In the genomic region with DNA sequence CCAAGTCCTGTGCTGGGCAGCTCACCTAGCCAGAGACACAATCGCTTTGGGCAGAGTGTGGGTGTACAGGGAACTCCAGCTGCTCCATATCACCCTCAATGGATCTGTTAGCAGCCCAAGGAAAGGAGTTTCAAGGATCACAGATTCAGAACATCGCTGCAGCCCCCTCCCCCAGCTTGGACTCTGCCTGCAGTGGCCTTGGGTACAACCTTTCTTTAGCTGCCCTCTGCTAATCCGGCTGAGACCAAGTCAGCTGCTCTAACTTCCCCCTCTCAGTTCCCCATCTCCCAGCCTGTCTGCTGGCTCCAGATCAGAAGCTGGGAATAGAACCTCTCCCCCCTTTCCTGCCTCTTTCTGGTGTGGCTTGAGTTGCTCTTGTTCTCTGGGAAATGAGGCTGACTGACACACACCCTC, we compare ENCODE assay signal across 10 cellular contexts. TPM values are rescaled to one million over a fixed set of nuclear protein-coding genes. Genes with fewer than 3 reads are reported as not detected.
DNase-seq lines count a peak whose midpoint lies in the region; ATAC-seq and TF ChIP-seq lines count a peak whose summit lies in the region.
"Had no signal": no experiment of that assay in that cellular context is flagged by ENCODE, and none has a peak within 500 bp of the region (broad histone marks: within the 10 kb centered on the region; RNA-seq: fewer than 3 reads in every experiment).

No MANE protein-coding gene starts in this region.

- H3K27ac ChIP-seq in gastrocnemius medialis: peak overlapping the region; percentile 77 to 88 (median 86)

- no peak overlapping the region for H3K27ac Mint-ChIP-seq in HFFc6
- no peak overlapping the region for H3K27ac Mint-ChIP-seq in activated CD4-positive, alpha-beta memory T cell treated with anti-CD3 and anti-CD28 coated beads for 36 hours

- peaks cover 0 to 10% of the 10 kb centered on the region in 2 donors for H3K36me3 ChIP-seq in gastrocnemius medialis

- DNase-seq in HFFc6: no peak
- DNase-seq in activated CD4-positive, alpha-beta memory T cell treated with anti-CD3 and anti-CD28 coated beads for 36 hours: no peak
- peak; percentile 18 to 25 for DNase-seq in hippocampal formation (lab: John Stamatoyannopoulos, UW)
- DNase-seq in gastrocnemius medialis: no peak
- DNase-seq in germinal center (ENCODE audit: low spot score): no peak
- DNase-seq in DMS 273 treated with DMSO at 0.1 percent for 48 hours (lab: John Stamatoyannopoulos, UW): no peak
- DNase-seq in GDM1 (lab: John Stamatoyannopoulos, UW): no peak

- CTCF ChIA-PET in activated CD4-positive, alpha-beta memory T cell treated with anti-CD3 and anti-CD28 coated beads for 36 hours (lab: Charles Lee): interaction anchor here (1.3 kb wide), 1 partner anchor 23 kb away, joined by 5 read pairs; no protein-coding TSS in a partner anchor

- no peaks in the 10 kb centered on the region for H3K9me3 Mint-ChIP-seq in HFFc6
- H3K9me3 Mint-ChIP-seq in activated CD4-positive, alpha-beta memory T cell treated with anti-CD3 and anti-CD28 coated beads for 36 hours: no peaks in the 10 kb centered on the region

- no peak for TF ChIP-seq POLR2A in gastrocnemius medialis (IDR thresholded peaks at IDR 0.05)

- H3K4me3 Mint-ChIP-seq in HFFc6: peak overlapping the region; percentile 79
- peak overlapping the region; percentile 70 for H3K4me3 Mint-ChIP-seq in activated CD4-positive, alpha-beta memory T cell treated with anti-CD3 and anti-CD28 coated beads for 36 hours

- peaks cover 8% of the 10 kb centered on the region in 2 donors for H3K4me1 ChIP-seq in gastrocnemius medialis

- intact Hi-C loops in activated CD4-positive, alpha-beta memory T cell treated with anti-CD3 and anti-CD28 coated beads for 36 hours (cut with micrococcal nuclease): loop anchor here (2.0 kb wide), 1 partner anchor 27 kb away; no protein-coding TSS in a partner anchor
- intact Hi-C loops in gastrocnemius medialis (cut with DNase I; ENCODE audit: low total_unique reads): loop anchor here (2.0 to 10.0 kb wide), 3 partner anchors 21 to 685 kb away; a partner anchor contains a TSS

- peak overlapping the region; percentile 63 to 84 (median 78) for H3K4me3 ChIP-seq in gastrocnemius medialis

- in situ Hi-C loops in gastrocnemius medialis (cut with MboI; ENCODE audit: low sequenced_read_pairs in 4 of 4): loop anchor here in 1 of 4 donors (10.0 kb wide), 1 partner anchor 65 kb away; a partner anchor contains a TSS

- peaks cover 20% of the 10 kb centered on the region for H3K4me1 Mint-ChIP-seq in HFFc6 (ENCODE audit: low read depth)
- H3K4me1 Mint-ChIP-seq in activated CD4-positive, alpha-beta memory T cell treated with anti-CD3 and anti-CD28 coated beads for 36 hours (ENCODE audit: low read depth): peaks cover 15% of the 10 kb centered on the region

- peaks cover 24% of the 10 kb centered on the region for H3K27me3 Mint-ChIP-seq in HFFc6 (ENCODE audit: insufficient read depth)
- H3K27me3 Mint-ChIP-seq in activated CD4-positive, alpha-beta memory T cell treated with anti-CD3 and anti-CD28 coated beads for 36 hours: no peaks in the 10 kb centered on the region

- H3K27me3 ChIP-seq in gastrocnemius medialis: no peaks in the 10 kb centered on the region

- no peak for TF ChIP-seq CTCF in HFFc6 (IDR thresholded peaks at IDR 0.05)
- no peak for TF ChIP-seq CTCF in gastrocnemius medialis (IDR thresholded peaks at IDR 0.05 in 4 of 5, conservative IDR thresholded peaks at IDR 0.05 in 1 of 5)

- H3K9me3 ChIP-seq in gastrocnemius medialis: no peaks in the 10 kb centered on the region

- H3K36me3 Mint-ChIP-seq in HFFc6 (ENCODE audit: low read depth): no peaks in the 10 kb centered on the region
- no peaks in the 10 kb centered on the region for H3K36me3 Mint-ChIP-seq in activated CD4-positive, alpha-beta memory T cell treated with anti-CD3 and anti-CD28 coated beads for 36 hours

- POLR2A ChIA-PET in activated CD4-positive, alpha-beta memory T cell treated with anti-CD3 and anti-CD28 coated beads for 36 hours (lab: Charles Lee): no interaction called here

- ATAC-seq in gastrocnemius medialis: no peak
- ATAC-seq in activated CD4-positive, CD25-positive, alpha-beta regulatory T cell treated with anti-CD3 and anti-CD28 coated beads, Interleukin-2, amount 50 U/mL, for 24 hours: no peak
- ATAC-seq: GM12878 had no signal

RNA-seq across cellular contexts. Expression of a gene that starts 1.3 kb away (rescaled TPM):
- under 1 TPM; 0.23 to 0.61 (median 0.41) TPM for total RNA-seq in HFFc6 (2021; fragmentation: NEBNext Ultra II Directional; extraction: Animal tissue kit (Norgen Biotek cat#: 25700))
- total RNA-seq in activated CD4-positive, alpha-beta memory T cell treated with anti-CD3 and anti-CD28 coated beads for 36 hours: under 1 TPM; 0.50 to 0.65 TPM
- total RNA-seq in gastrocnemius medialis: 1 to 10 TPM; 1.7 to 3.6 (median 2.8) TPM

RNA-seq across cellular contexts. Expression of a gene that starts 26.1 kb away (rescaled TPM):
- total RNA-seq in HFFc6 (2021; fragmentation: NEBNext Ultra II Directional; extraction: Animal tissue kit (Norgen Biotek cat#: 25700)): not detected
- total RNA-seq in activated CD4-positive, alpha-beta memory T cell treated with anti-CD3 and anti-CD28 coated beads for 36 hours: under 1 TPM; 0.85 to 1.00 TPM
- not detected for total RNA-seq in gastrocnemius medialis
- total RNA-seq: GM12878, OCI-LY7 had no signal

Comparison
In these comparisons a context has a peak if more than half of its experiments do, and no peak if none do; other contexts are left out.
1. DNase-seq: peak in hippocampal formation (2 of 2); none in HFFc6 (single experiment), activated CD4-positive, alpha-beta memory T cell treated with anti-CD3 and anti-CD28 coated beads for 36 hours (single experiment), gastrocnemius medialis (0 of 2), germinal center (single experiment), DMS 273 treated with DMSO at 0.1 percent for 48 hours (single experiment) and GDM1 (single experiment).